ENCODE assay signal across 32 cellular contexts in genomic region chr9:72228282-72228681, GRCh38.
"Had no signal": no experiment of that assay in that cellular context is flagged by ENCODE, and none has a peak within 500 bp of the region (broad histone marks: within the 10 kb centered on the region; RNA-seq: fewer than 3 reads in every experiment).

No MANE protein-coding gene starts in this region.

- H3K27ac Mint-ChIP-seq: activated B cell treated with CpG ODN at 0.5 μM for 24 hours; activated CD8-positive, alpha-beta T cell treated with anti-CD3 and anti-CD28 coated beads for 36 hours; activated naive CD8-positive, alpha-beta T cell; activated T-helper 17 cell treated with anti-CD3 and anti-CD28 coated beads, Interleukin-2, amount 50 U/mL, for 72 hours; T-cell; T-helper 1 cell treated with Interleukin-12 subunit alpha and Interleukin-12 subunit beta and Interleukin-4 antibody, amounts not matched to agents 30 μg/mL and 1 μg/mL, for 36 hours had no signal

- H3K36me3 ChIP-seq: brain microvascular endothelial cell, colonic mucosa, esophagus squamous epithelium, gastroesophageal sphincter, WERI-Rb-1 had no signal

- H3K4me1 ChIP-seq: colonic mucosa, esophagus squamous epithelium, gastroesophageal sphincter had no signal

- H3K4me1 Mint-ChIP-seq: activated B cell treated with CpG ODN at 0.5 μM for 24 hours; activated T-helper 17 cell treated with anti-CD3 and anti-CD28 coated beads, Interleukin-2, amount 50 U/mL, for 72 hours; T-cell had no signal

- H3K9me3 Mint-ChIP-seq: activated B cell treated with CpG ODN at 0.5 μM for 24 hours; activated CD8-positive, alpha-beta T cell treated with anti-CD3 and anti-CD28 coated beads for 36 hours; activated T-cell treated with anti-CD3 and anti-CD28 coated beads, Interleukin-2, amount 50 U/mL, for 4 hours; activated T-helper 17 cell treated with anti-CD3 and anti-CD28 coated beads, Interleukin-2, amount 50 U/mL, for 72 hours; T-cell; T-helper 1 cell treated with Interleukin-12 subunit alpha and Interleukin-12 subunit beta and Interleukin-4 antibody, amounts not matched to agents 30 μg/mL and 1 μg/mL, for 36 hours had no signal

- H3K9me3 ChIP-seq: colonic mucosa, esophagus squamous epithelium, gastroesophageal sphincter had no signal

- H3K4me3 Mint-ChIP-seq: activated B cell treated with CpG ODN at 0.5 μM for 24 hours; activated CD8-positive, alpha-beta T cell treated with anti-CD3 and anti-CD28 coated beads for 36 hours; activated naive CD8-positive, alpha-beta T cell; activated T-cell treated with anti-CD3 and anti-CD28 coated beads, Interleukin-2, amount 50 U/mL, for 4 hours; activated T-helper 17 cell treated with anti-CD3 and anti-CD28 coated beads, Interleukin-2, amount 50 U/mL, for 72 hours; T-cell; T-helper 1 cell treated with Interleukin-12 subunit alpha and Interleukin-12 subunit beta and Interleukin-4 antibody, amounts not matched to agents 30 μg/mL and 1 μg/mL, for 36 hours had no signal

- DNase-seq: activated B cell treated with CpG ODN at 0.5 μM for 24 hours; activated CD4-positive, alpha-beta T cell treated with anti-CD3 and anti-CD28 coated beads for 48 hours; activated CD4-positive, alpha-beta T cell treated with anti-CD3 and anti-CD28 coated beads, Interleukin-2, amount 50 U/mL, for 1 hour; activated CD4-positive, alpha-beta T cell treated with anti-CD3 and anti-CD28 coated beads, Interleukin-2, amount 50 U/mL, for 48 hours; activated CD8-positive, alpha-beta memory T cell treated with anti-CD3 and anti-CD28 coated beads for 24 hours; activated CD8-positive, alpha-beta T cell treated with anti-CD3 and anti-CD28 coated beads for 36 hours; activated effector memory CD4-positive, alpha-beta T cell treated with Interleukin-2 at 50 U/mL for 16 hours; activated gamma-delta T cell treated with Interleukin-2 at 50 U/mL for 16 hours; activated naive CD4-positive, alpha-beta T cell treated with anti-CD3 and anti-CD28 coated beads, Interleukin-2, amount 50 U/mL, for 16 hours; activated naive CD4-positive, alpha-beta T cell treated with Interleukin-2 at 50 U/mL for 16 hours; activated T-cell treated with anti-CD3 and anti-CD28 coated beads, Interleukin-2, amount 50 U/mL, for 4 hours; amniotic stem cell; anterior cingulate cortex; brain microvascular endothelial cell; cerebellar nuclear complex; colonic mucosa; effector CD8-positive, alpha-beta T cell; esophagus squamous epithelium; foreskin melanocyte; SW 1271; T-cell; T1000; WERI-Rb-1 had no signal

- FAIRE-seq: astrocyte, endometrium, endothelial cell of umbilical vein had no signal

- ATAC-seq: activated CD4-positive, CD25-positive, alpha-beta regulatory T cell treated with anti-CD3 and anti-CD28 coated beads, Interleukin-2, amount 50 U/mL, for 24 hours; activated CD8-positive, alpha-beta T cell treated with anti-CD3 and anti-CD28 coated beads for 36 hours; activated T-cell treated with anti-CD3 and anti-CD28 coated beads, Interleukin-2, amount 50 U/mL, for 4 hours; activated T-helper 17 cell treated with anti-CD3 and anti-CD28 coated beads, Interleukin-2, amount 50 U/mL, for 72 hours; gastroesophageal sphincter; T-cell had no signal

- H3K36me3 Mint-ChIP-seq: activated naive CD8-positive, alpha-beta T cell; T-cell had no signal

- H3K27me3 ChIP-seq: brain microvascular endothelial cell, colonic mucosa, esophagus squamous epithelium, gastroesophageal sphincter had no signal

- H3K4me3 ChIP-seq: colonic mucosa, esophagus squamous epithelium, gastroesophageal sphincter had no signal

- H3K27ac ChIP-seq: brain microvascular endothelial cell, colonic mucosa, epithelial cell of prostate, esophagus squamous epithelium, gastroesophageal sphincter, WERI-Rb-1 had no signal
